In genomic region chr2:233384811-233385488, GRCh38 we compare ENCODE assay signal across 9 cellular contexts. TPM values are rescaled to one million over a fixed set of nuclear protein-coding genes. Genes with fewer than 3 reads are reported as not detected.
A peak's percentile ranks its signal among the peaks of the same experiment; 100 is the strongest.
DNase-seq lines count a peak whose midpoint lies in the region; ATAC-seq and TF ChIP-seq lines count a peak whose summit lies in the region.
"Had no signal": no experiment of that assay in that cellular context is flagged by ENCODE, and none has a peak within 500 bp of the region (broad histone marks: within the 10 kb centered on the region; RNA-seq: fewer than 3 reads in every experiment).

No MANE protein-coding gene starts in this region.

- no peaks in the 10 kb centered on the region for H3K27me3 ChIP-seq in rectal smooth muscle tissue (ENCODE audit: control insufficient read depth, insufficient read depth, low read length)

- peaks cover 41% of the 10 kb centered on the region for H3K36me3 Mint-ChIP-seq in activated naive CD8-positive, alpha-beta T cell treated with anti-CD3 and anti-CD28 coated beads, Interleukin-2, amount 10 ng/mL, durations not matched to agents 7 days and 5 days

- peak; percentile 28 for TF ChIP-seq POLR2A in GM18951 (IDR thresholded peaks at IDR 0.05; ENCODE audit: extremely low read depth, insufficient read depth, insufficient read length)

- H3K27me3 Mint-ChIP-seq in activated naive CD8-positive, alpha-beta T cell treated with anti-CD3 and anti-CD28 coated beads, Interleukin-2, amount 10 ng/mL, durations not matched to agents 7 days and 5 days, result no peaks in the 10 kb centered on the region

- H3K9me3 Mint-ChIP-seq in activated naive CD8-positive, alpha-beta T cell treated with anti-CD3 and anti-CD28 coated beads, Interleukin-2, amount 10 ng/mL, durations not matched to agents 7 days and 5 days, result no peaks in the 10 kb centered on the region

- H3K27ac ChIP-seq in rectal smooth muscle tissue (ENCODE audit: low read depth, low read length), result peak overlapping the region; percentile 94

- peaks cover 29% of the 10 kb centered on the region for H3K4me1 ChIP-seq in rectal smooth muscle tissue (ENCODE audit: control insufficient read depth, insufficient read depth, low read length)

- POLR2A ChIA-PET in activated naive CD8-positive, alpha-beta T cell treated with anti-CD3 and anti-CD28 coated beads, Interleukin-2, amount 10 ng/mL, durations not matched to agents 7 days and 5 days (lab: Charles Lee), result interaction anchor here (0.6 to 3.9 kb wide), 16 partner anchors 10 to 320 kb away, joined by 3 to 16 read pairs (median 5); partner anchors contain the start of gene DGKD

- H3K36me3 ChIP-seq in rectal smooth muscle tissue (ENCODE audit: control insufficient read depth, insufficient read depth, low read length), result no peaks in the 10 kb centered on the region

- peak overlapping the region; percentile 98 for H3K27ac Mint-ChIP-seq in activated naive CD8-positive, alpha-beta T cell treated with anti-CD3 and anti-CD28 coated beads, Interleukin-2, amount 10 ng/mL, durations not matched to agents 7 days and 5 days

- in situ Hi-C loops in GM18951 (cut with MboI; ENCODE audit: low sequenced_read_pairs, unreplicated experiment), result no loop called here

- peaks cover 61% of the 10 kb centered on the region for H3K4me1 Mint-ChIP-seq in activated naive CD8-positive, alpha-beta T cell treated with anti-CD3 and anti-CD28 coated beads, Interleukin-2, amount 10 ng/mL, durations not matched to agents 7 days and 5 days

- peak overlapping the region; percentile 77 for H3K4me3 Mint-ChIP-seq in activated naive CD8-positive, alpha-beta T cell treated with anti-CD3 and anti-CD28 coated beads, Interleukin-2, amount 10 ng/mL, durations not matched to agents 7 days and 5 days

- no peak overlapping the region for H3K4me3 ChIP-seq in rectal smooth muscle tissue (ENCODE audit: low read length)

- DNase-seq in activated naive CD8-positive, alpha-beta T cell treated with anti-CD3 and anti-CD28 coated beads, Interleukin-2, amount 10 ng/mL, durations not matched to agents 7 days and 5 days, result no peak
- DNase-seq in NCI-H345 treated with DMSO at 0.1 percent for 48 hours (lab: John Stamatoyannopoulos, UW; ENCODE audit: unreplicated experiment) (no peak), NCI-H82 treated with DMSO at 0.1 percent for 48 hours (lab: John Stamatoyannopoulos, UW; ENCODE audit: unreplicated experiment) (no peak), hepatic stellate cell (ENCODE audit: low spot score) (no peak)
- DNase-seq: NCI-H345 had no signal

- ATAC-seq in HG02981 (IDR thresholded peaks at IDR 0.05; ENCODE audit: unreplicated experiment) (peak; percentile 6), GM19397 (IDR thresholded peaks at IDR 0.05; ENCODE audit: unreplicated experiment) (no peak)
- ATAC-seq in activated naive CD8-positive, alpha-beta T cell treated with anti-CD3 and anti-CD28 coated beads, Interleukin-2, amount 10 ng/mL, durations not matched to agents 7 days and 5 days (ENCODE audit: low read depth), result no peak

- no peak overlapping the region for H3K9ac ChIP-seq in rectal smooth muscle tissue (ENCODE audit: low read length)

RNA-seq across cellular contexts. Expression of gene DGKD, which starts 30.7 kb away (rescaled TPM):
- total RNA-seq in activated naive CD8-positive, alpha-beta T cell treated with anti-CD3 and anti-CD28 coated beads, Interleukin-2, amount 10 ng/mL, durations not matched to agents 7 days and 5 days, result 100 to 1,000 TPM; 114 to 132 TPM
